Comparison of ENCODE assay signal across 33 cellular contexts in genomic region chr10:77070317-77070716, GRCh38.
"Had no signal": no experiment of that assay in that cellular context is flagged by ENCODE, and none has a peak within 500 bp of the region (broad histone marks: within the 10 kb centered on the region; RNA-seq: fewer than 3 reads in every experiment).

No MANE protein-coding gene starts in this region.

- ATAC-seq: activated naive CD4-positive, alpha-beta T cell treated with anti-CD3 and anti-CD28 coated beads, Interleukin-2, amount 50 U/mL, for 72 hours; activated T-cell treated with anti-CD3 and anti-CD28 coated beads, Interleukin-2, amount 50 U/mL, for 4 hours; body of pancreas; PC-3 had no signal

- H3K36me3 ChIP-seq: adrenal gland, breast epithelium, Peyer's patch had no signal

- H3K27ac ChIP-seq: adrenal gland, body of pancreas, Peyer's patch, VCaP had no signal

- H3K4me3 ChIP-seq: adrenal gland, body of pancreas, breast epithelium, Peyer's patch had no signal

- H3K9me3 ChIP-seq: adrenal gland, body of pancreas, breast epithelium, Peyer's patch had no signal

- H3K4me1 ChIP-seq: adrenal gland, body of pancreas, breast epithelium, Peyer's patch had no signal

- DNase-seq: activated B cell treated with CpG ODN at 0.5 μM for 24 hours; activated CD4-positive, alpha-beta memory T cell treated with anti-CD3 and anti-CD28 coated beads for 36 hours; activated CD4-positive, alpha-beta T cell treated with anti-CD3 and anti-CD28 coated beads for 4 hours; activated CD4-positive, alpha-beta T cell treated with anti-CD3 and anti-CD28 coated beads, Interleukin-2, amount 50 U/mL, for 1 hour; activated CD4-positive, CD25-positive, alpha-beta regulatory T cell treated with anti-CD3 and anti-CD28 coated beads, Interleukin-2, amount 50 U/mL, for 72 hours; activated CD8-positive, alpha-beta memory T cell treated with anti-CD3 and anti-CD28 coated beads, Interleukin-2, amount 50 U/mL, for 4 hours; activated gamma-delta T cell treated with Interleukin-2 at 50 U/mL for 16 hours; activated naive CD4-positive, alpha-beta T cell treated with anti-CD3 and anti-CD28 coated beads for 36 hours; activated T-cell treated with anti-CD3 and anti-CD28 coated beads for 4 hours; activated T-cell treated with anti-CD3 and anti-CD28 coated beads, Interleukin-2, amount 50 U/mL, for 4 hours; adrenal gland; body of pancreas; Karpas-422; KBM-7; NCI-H1105; NCI-H1417 treated with DMSO at 0.1 percent for 48 hours; NCI-H187 treated with DMSO at 0.1 percent for 48 hours; NCI-H2081; NCI-H226; NCI-H446 treated with DMSO at 0.1 percent for 48 hours; NCI-H524; NCI-H69; NK-92 treated with Interleukin-12 subunit alpha and Interleukin-12 subunit beta, amount 100 ng/mL, for 24 hours; PC-3; Peyer's patch; RPMI8226; SW 1271; T-helper 1 cell; T-helper 2 cell; T-helper 9 cell had no signal

- H3K27me3 ChIP-seq: adrenal gland, body of pancreas, breast epithelium, Peyer's patch had no signal
